In genomic region chr1:149884433-149885363, GRCh38 we compare ENCODE assay signal across 8 cellular contexts. TPM values are rescaled to one million over a fixed set of nuclear protein-coding genes. Genes with fewer than 3 reads are reported as not detected.
DNase-seq lines count a peak whose midpoint lies in the region; ATAC-seq, FAIRE-seq and TF ChIP-seq lines count a peak whose summit lies in the region.

No MANE protein-coding gene starts in this region.

- no peaks in the 10 kb centered on the region for H3K36me3 Mint-ChIP-seq in activated CD4-positive, alpha-beta memory T cell treated with anti-CD3 and anti-CD28 coated beads, Interleukin-2, amount 10 ng/mL, durations not matched to agents 7 days and 5 days (ENCODE audit: low read depth)

- H3K9me3 ChIP-seq in keratinocyte (ENCODE audit: control insufficient read depth, low read depth, low read length) (no peaks in the 10 kb centered on the region), thymus (ENCODE audit: control insufficient read depth) (no peaks in the 10 kb centered on the region)

- H3K27ac Mint-ChIP-seq in stimulated activated naive CD8-positive, alpha-beta T cell treated with anti-CD3 and anti-CD28 coated beads, Interleukin-15, amount 100 ng/mL, for 72 hours: no peak overlapping the region
- no peak overlapping the region for H3K27ac Mint-ChIP-seq in activated CD4-positive, alpha-beta memory T cell treated with anti-CD3 and anti-CD28 coated beads, Interleukin-2, amount 10 ng/mL, durations not matched to agents 7 days and 5 days

- H3K9me3 Mint-ChIP-seq in stimulated activated naive CD8-positive, alpha-beta T cell treated with anti-CD3 and anti-CD28 coated beads, Interleukin-15, amount 100 ng/mL, for 72 hours: no peaks in the 10 kb centered on the region
- no peaks in the 10 kb centered on the region for H3K9me3 Mint-ChIP-seq in activated CD4-positive, alpha-beta memory T cell treated with anti-CD3 and anti-CD28 coated beads, Interleukin-2, amount 10 ng/mL, durations not matched to agents 7 days and 5 days

- H3K4me2 ChIP-seq in keratinocyte (ENCODE audit: control insufficient read depth, extremely low read depth, insufficient read depth, low read depth, low read length): peak overlapping the region; percentile 100

- dilution Hi-C loops in keratinocyte (cut with MboI; ENCODE audit: extremely low pct_ligation_motif_present, low sequenced_read_pairs): no loop called here

- peaks cover 20% of the 10 kb centered on the region for H3K4me1 ChIP-seq in keratinocyte (ENCODE audit: control insufficient read depth, extremely low read depth, insufficient read depth, low read length)
- H3K4me1 ChIP-seq in thymus (ENCODE audit: control insufficient read depth, insufficient read depth, low read length): peaks cover 17% of the 10 kb centered on the region

- H2AFZ ChIP-seq in keratinocyte (ENCODE audit: control insufficient read depth, low read length): no peak overlapping the region

- H3K9ac ChIP-seq in keratinocyte (ENCODE audit: control insufficient read depth, extremely low read depth, insufficient read depth, low read length): peak overlapping the region; percentile 92

- H3K27me3 Mint-ChIP-seq in stimulated activated naive CD8-positive, alpha-beta T cell treated with anti-CD3 and anti-CD28 coated beads, Interleukin-15, amount 100 ng/mL, for 72 hours: no peaks in the 10 kb centered on the region
- H3K27me3 Mint-ChIP-seq in activated CD4-positive, alpha-beta memory T cell treated with anti-CD3 and anti-CD28 coated beads, Interleukin-2, amount 10 ng/mL, durations not matched to agents 7 days and 5 days: no peaks in the 10 kb centered on the region

- peak; percentile 36 to 51 for DNase-seq in stimulated activated naive CD8-positive, alpha-beta T cell treated with anti-CD3 and anti-CD28 coated beads, Interleukin-15, amount 100 ng/mL, for 72 hours
- no peak for DNase-seq in stimulated activated naive CD8-positive, alpha-beta T cell treated with anti-CD3 and anti-CD28 coated beads, Interleukin-15, Interleukin-2, amounts not matched to agents 100 U/mL and 50 U/mL, for 24 hours
- DNase-seq in NCI-H2171 (lab: John Stamatoyannopoulos, UW): peak; percentile 49
- DNase-seq in activated CD4-positive, alpha-beta memory T cell treated with anti-CD3 and anti-CD28 coated beads, Interleukin-2, amount 10 ng/mL, durations not matched to agents 7 days and 5 days: peak; percentile 45
- no peak for DNase-seq in keratinocyte (ENCODE audit: low read depth, low spot score)

- POLR2A ChIA-PET in activated CD4-positive, alpha-beta memory T cell treated with anti-CD3 and anti-CD28 coated beads, Interleukin-2, amount 10 ng/mL, durations not matched to agents 7 days and 5 days (lab: Charles Lee): interaction anchor here (0.8 to 6.9 kb wide), 24 partner anchors 7 to 744 kb away, joined by 3 to 314 read pairs (median 20); partner anchors contain the start of genes ANP32E, BOLA1, MTMR11 and OTUD7B

- WGBS in thymus: 6% methylated on average over 9 of the region's 9 CpGs

- ATAC-seq in stimulated activated naive CD8-positive, alpha-beta T cell treated with anti-CD3 and anti-CD28 coated beads, Interleukin-15, amount 100 ng/mL, for 72 hours: no peak
- no peak for ATAC-seq in stimulated activated naive CD8-positive, alpha-beta T cell treated with anti-CD3 and anti-CD28 coated beads, Interleukin-15, Interleukin-2, amounts not matched to agents 100 U/mL and 50 U/mL, for 24 hours
- no peak for ATAC-seq in GM19463 (IDR thresholded peaks at IDR 0.05; ENCODE audit: unreplicated experiment)
- no peak for ATAC-seq in GM18867 (IDR thresholded peaks at IDR 0.05; ENCODE audit: unreplicated experiment)

- CTCF ChIA-PET in activated CD4-positive, alpha-beta memory T cell treated with anti-CD3 and anti-CD28 coated beads, Interleukin-2, amount 10 ng/mL, durations not matched to agents 7 days and 5 days (lab: Charles Lee): interaction anchor here (0.8 to 1.4 kb wide), 3 partner anchors 43 to 302 kb away, joined by 3 to 6 read pairs (median 3); no protein-coding TSS in a partner anchor

- no peaks in the 10 kb centered on the region for H3K9me1 ChIP-seq in keratinocyte (ENCODE audit: control insufficient read depth, extremely low read depth, insufficient read depth, low read length)

- H3K27me3 ChIP-seq in keratinocyte (ENCODE audit: control insufficient read depth, extremely low read depth, insufficient read depth, low read length): no peaks in the 10 kb centered on the region
- no peaks in the 10 kb centered on the region for H3K27me3 ChIP-seq in thymus (ENCODE audit: control insufficient read depth, insufficient read depth)

- H3K27ac ChIP-seq in keratinocyte (ENCODE audit: control insufficient read depth, insufficient read depth, low read length): peak overlapping the region; percentile 98
- peak overlapping the region; percentile 96 for H3K27ac ChIP-seq in thymus (ENCODE audit: low read depth)

- no peak for FAIRE-seq in keratinocyte (lab: Jason Lieb, UNC)

- H4K20me1 ChIP-seq in keratinocyte (ENCODE audit: control insufficient read depth, extremely low read depth, insufficient read depth, low read length): no peaks in the 10 kb centered on the region

- H3K36me3 ChIP-seq in keratinocyte (ENCODE audit: control insufficient read depth in 2 of 2, extremely low read depth in 1 of 2, insufficient read depth in 2 of 2, low read length in 2 of 2): no peaks in the 10 kb centered on the region
- H3K36me3 ChIP-seq in thymus (ENCODE audit: control insufficient read depth, insufficient read depth): no peaks in the 10 kb centered on the region

- H3K4me3 ChIP-seq in keratinocyte (ENCODE audit: control insufficient read depth in 2 of 3, extremely low read depth in 1 of 3, insufficient read depth in 2 of 3, low read depth in 1 of 3, low read length in 3 of 3) (peak overlapping the region; percentile 53 to 89 (median 87)), thymus (ENCODE audit: low read length) (peak overlapping the region; percentile 71)

- H3K79me2 ChIP-seq in keratinocyte (ENCODE audit: control insufficient read depth, insufficient read depth, low read length): no peaks in the 10 kb centered on the region

- no peak overlapping the region for H3K4me3 Mint-ChIP-seq in stimulated activated naive CD8-positive, alpha-beta T cell treated with anti-CD3 and anti-CD28 coated beads, Interleukin-15, amount 100 ng/mL, for 72 hours
- H3K4me3 Mint-ChIP-seq in activated CD4-positive, alpha-beta memory T cell treated with anti-CD3 and anti-CD28 coated beads, Interleukin-2, amount 10 ng/mL, durations not matched to agents 7 days and 5 days: no peak overlapping the region

- TF ChIP-seq CTCF in keratinocyte (optimal IDR thresholded peaks at IDR 0.05 in 1 of 3, IDR thresholded peaks at IDR 0.05 in 1 of 3, conservative IDR thresholded peaks at IDR 0.05 in 1 of 3; ENCODE audit: extremely low read depth in 1 of 3, insufficient read depth in 2 of 3, low read length in 3 of 3): no peak

- H3K4me1 Mint-ChIP-seq in stimulated activated naive CD8-positive, alpha-beta T cell treated with anti-CD3 and anti-CD28 coated beads, Interleukin-15, amount 100 ng/mL, for 72 hours: peaks cover 13% of the 10 kb centered on the region
- H3K4me1 Mint-ChIP-seq in activated CD4-positive, alpha-beta memory T cell treated with anti-CD3 and anti-CD28 coated beads, Interleukin-2, amount 10 ng/mL, durations not matched to agents 7 days and 5 days: peaks cover 18% of the 10 kb centered on the region

RNA-seq across cellular contexts. Expression of gene BOLA1, which starts 14.7 kb away (rescaled TPM):
- total RNA-seq in activated CD4-positive, alpha-beta memory T cell treated with anti-CD3 and anti-CD28 coated beads, Interleukin-2, amount 10 ng/mL, durations not matched to agents 7 days and 5 days: 10 to 100 TPM; 24.9 to 27.2 TPM
- 9.5 to 15.4 TPM (median 13.8 TPM) in 3 replicates for polyA plus RNA-seq in keratinocyte
- 8.4 TPM for polyA plus RNA-seq in keratinocyte (2011; ENCODE audit: low read depth)
- 8.7 and 15.9 TPM in 2 replicates for polyA plus RNA-seq in keratinocyte (2011; cell fraction: cytosol; rRNA removed)
- 10.7 and 13.0 TPM in 2 replicates for polyA plus RNA-seq in keratinocyte (2011; cell fraction: nucleus; rRNA removed)
- 9.5 and 17.6 TPM in 2 replicates for polyA plus RNA-seq in keratinocyte (2012; ENCODE audit: low replicate concordance)
- 1.9 to 2.2 TPM in 2 of 3 replicates, not detected in the other for polyA minus RNA-seq in keratinocyte
- 5.0 TPM for polyA minus RNA-seq in keratinocyte (2011; cell fraction: cytosol; rRNA and poly(A)+ RNA removed)
- 2.6 and 3.3 TPM in 2 replicates for polyA minus RNA-seq in keratinocyte (2011; cell fraction: nucleus; rRNA and poly(A)+ RNA removed)
- polyA plus RNA-seq in thymus: 44.7 TPM

RNA-seq across cellular contexts. Expression of gene SV2A, which starts 32.9 kb away (rescaled TPM):
- 10 to 100 TPM; 14.4 to 15.2 TPM for total RNA-seq in activated CD4-positive, alpha-beta memory T cell treated with anti-CD3 and anti-CD28 coated beads, Interleukin-2, amount 10 ng/mL, durations not matched to agents 7 days and 5 days
- polyA plus RNA-seq in keratinocyte (0.10 to 0.71 TPM (median 0.28 TPM) in 3 replicates), thymus (2.0 TPM)
- polyA plus RNA-seq in keratinocyte (2011; ENCODE audit: low read depth): 0.06 TPM
- 0.10 and 0.14 TPM in 2 replicates for polyA plus RNA-seq in keratinocyte (2011; cell fraction: cytosol; rRNA removed)
- polyA plus RNA-seq in keratinocyte (2011; cell fraction: nucleus; rRNA removed): 0.46 and 0.79 TPM in 2 replicates
- polyA plus RNA-seq in keratinocyte (2012; ENCODE audit: low replicate concordance): 0.11 and 0.63 TPM in 2 replicates
- 0.51 to 2.5 TPM (median 0.56 TPM) in 3 replicates for polyA minus RNA-seq in keratinocyte
- not detected for polyA minus RNA-seq in keratinocyte (2011; cell fraction: cytosol; rRNA and poly(A)+ RNA removed)
- polyA minus RNA-seq in keratinocyte (2011; cell fraction: nucleus; rRNA and poly(A)+ RNA removed): 0.32 and 0.62 TPM in 2 replicates

RNA-seq across cellular contexts. Expression of gene SF3B4, which starts 42.9 kb away (rescaled TPM):
- total RNA-seq in activated CD4-positive, alpha-beta memory T cell treated with anti-CD3 and anti-CD28 coated beads, Interleukin-2, amount 10 ng/mL, durations not matched to agents 7 days and 5 days: 10 to 100 TPM; 82.3 to 84.3 TPM
- polyA plus RNA-seq in keratinocyte (16.9 to 59.9 TPM (median 35.4 TPM) in 3 replicates), thymus (28.6 TPM)
- 18.5 TPM for polyA plus RNA-seq in keratinocyte (2011; ENCODE audit: low read depth)
- 42.4 and 79.1 TPM in 2 replicates for polyA plus RNA-seq in keratinocyte (2011; cell fraction: cytosol; rRNA removed)
- 50.5 and 54.5 TPM in 2 replicates for polyA plus RNA-seq in keratinocyte (2011; cell fraction: nucleus; rRNA removed)
- polyA plus RNA-seq in keratinocyte (2012; ENCODE audit: low replicate concordance): 54.5 and 67.2 TPM in 2 replicates
- polyA minus RNA-seq in keratinocyte: 25.1 to 76.6 TPM (median 46.5 TPM) in 3 replicates
- polyA minus RNA-seq in keratinocyte (2011; cell fraction: cytosol; rRNA and poly(A)+ RNA removed): 45.7 TPM
- polyA minus RNA-seq in keratinocyte (2011; cell fraction: nucleus; rRNA and poly(A)+ RNA removed): 23.6 and 53.8 TPM in 2 replicates

RNA-seq across cellular contexts. Expression of gene MTMR11, which starts 52.0 kb away (rescaled TPM):
- 10 to 100 TPM; 19.2 to 20.7 TPM for total RNA-seq in activated CD4-positive, alpha-beta memory T cell treated with anti-CD3 and anti-CD28 coated beads, Interleukin-2, amount 10 ng/mL, durations not matched to agents 7 days and 5 days
- polyA plus RNA-seq in keratinocyte (11.8 to 15.6 TPM (median 12.8 TPM) in 3 replicates), thymus (2.7 TPM)
- 1.4 TPM for polyA plus RNA-seq in keratinocyte (2011; ENCODE audit: low read depth)
- polyA plus RNA-seq in keratinocyte (2011; cell fraction: cytosol; rRNA removed): 7.1 and 7.8 TPM in 2 replicates
- polyA plus RNA-seq in keratinocyte (2011; cell fraction: nucleus; rRNA removed): 26.5 and 30.7 TPM in 2 replicates
- polyA plus RNA-seq in keratinocyte (2012; ENCODE audit: low replicate concordance): 4.6 and 7.2 TPM in 2 replicates
- 16.3 to 21.6 TPM (median 21.5 TPM) in 3 replicates for polyA minus RNA-seq in keratinocyte
- polyA minus RNA-seq in keratinocyte (2011; cell fraction: cytosol; rRNA and poly(A)+ RNA removed): 4.2 TPM
- 9.0 and 14.4 TPM in 2 replicates for polyA minus RNA-seq in keratinocyte (2011; cell fraction: nucleus; rRNA and poly(A)+ RNA removed)

Comparison
In these comparisons a context has a peak if more than half of its experiments do, and no peak if none do; other contexts are left out.
1. DNase-seq: peak in stimulated activated naive CD8-positive, alpha-beta T cell treated with anti-CD3 and anti-CD28 coated beads, Interleukin-15, amount 100 ng/mL, for 72 hours (2 of 2), NCI-H2171 (single experiment) and activated CD4-positive, alpha-beta memory T cell treated with anti-CD3 and anti-CD28 coated beads, Interleukin-2, amount 10 ng/mL, durations not matched to agents 7 days and 5 days (single experiment); none in stimulated activated naive CD8-positive, alpha-beta T cell treated with anti-CD3 and anti-CD28 coated beads, Interleukin-15, Interleukin-2, amounts not matched to agents 100 U/mL and 50 U/mL, for 24 hours (single experiment) and keratinocyte (single experiment).